19 cellular contexts compared by ENCODE assay signal in genomic region chr11:2266586-2267305, GRCh38. TPM values are rescaled to one million over a fixed set of nuclear protein-coding genes. Genes with fewer than 3 reads are reported as not detected.
DNase-seq lines count a peak whose midpoint lies in the region; ATAC-seq and TF ChIP-seq lines count a peak whose summit lies in the region.
"Had no signal": no experiment of that assay in that cellular context is flagged by ENCODE, and none has a peak within 500 bp of the region (broad histone marks: within the 10 kb centered on the region; RNA-seq: fewer than 3 reads in every experiment).

No MANE protein-coding gene starts in this region.

- H3K36me3 ChIP-seq in BLaER1 (no peaks in the 10 kb centered on the region), mucosa of descending colon (ENCODE audit: low read depth) (no peaks in the 10 kb centered on the region), tibial artery (no peaks in the 10 kb centered on the region)
- H3K36me3 ChIP-seq: esophagus squamous epithelium, MG63, sigmoid colon had no signal

- H3K27me3 ChIP-seq in BLaER1: peaks cover 84% of the 10 kb centered on the region
- H3K27me3 ChIP-seq in tibial artery: peaks cover 0 to 64% of the 10 kb centered on the region in 2 donors

- DNase-seq in RWPE1 (ENCODE audit: low spot score): no peak
- DNase-seq in mucosa of descending colon: peak in 2 of 3 donors; percentile 22 to 35
- no peak for DNase-seq in NCI-H774 (lab: John Stamatoyannopoulos, UW)
- no peak for DNase-seq in stimulated activated CD4-positive, alpha-beta T cell treated with anti-CD3 and anti-CD28 coated beads, Interleukin-12 subunit alpha, Interleukin-12 subunit beta, amount 100 ng/mL, for 4 hours
- no peak for DNase-seq in tibial artery
- DNase-seq: activated CD4-positive, alpha-beta memory T cell treated with anti-CD3 and anti-CD28 coated beads, Interleukin-2, amount 10 ng/mL, durations not matched to agents 7 days and 5 days; activated gamma-delta T cell; DMS79; esophagus squamous epithelium; mesendoderm; MG63; NCI-H1930; NCI-H510A treated with DMSO at 0.1 percent for 48 hours; occipital lobe; sigmoid colon had no signal

- no peak overlapping the region for H3K27ac ChIP-seq in 22Rv1
- no peak overlapping the region for H3K27ac ChIP-seq in BLaER1
- H3K27ac ChIP-seq in RWPE1: 0 out of 2 replicates have a peak overlapping the region, but pooled peaks have one; percentile 10
- no peak overlapping the region for H3K27ac ChIP-seq in tibial artery
- H3K27ac ChIP-seq: sigmoid colon had no signal

- POLR2A ChIA-PET in RWPE1 (lab: Yijun Ruan, JAX; ENCODE audit: low non-redundant PET): no interaction called here

- peak overlapping the region; percentile 86 for H3K4me2 ChIP-seq in BLaER1

- H3K4me1 ChIP-seq in BLaER1 (peaks cover 69% of the 10 kb centered on the region), mucosa of descending colon (ENCODE audit: low read depth) (peaks cover 32% of the 10 kb centered on the region), tibial artery (peaks cover 0 to 27% (median 21%) of the 10 kb centered on the region in 4 donors)

- H3K4me3 ChIP-seq in BLaER1: peak overlapping the region; percentile 30; the same call in 1 of the 2 replicates
- no peak overlapping the region for H3K4me3 ChIP-seq in mucosa of descending colon
- H3K4me3 ChIP-seq in tibial artery: no peak overlapping the region
- H3K4me3 ChIP-seq: dorsolateral prefrontal cortex, esophagus squamous epithelium, MG63, sigmoid colon had no signal

- peaks cover 17% of the 10 kb centered on the region for H3K9me3 ChIP-seq in BLaER1
- no peaks in the 10 kb centered on the region for H3K9me3 ChIP-seq in mucosa of descending colon
- no peaks in the 10 kb centered on the region for H3K9me3 ChIP-seq in tibial artery
- H3K9me3 ChIP-seq: esophagus squamous epithelium, MG63, sigmoid colon had no signal

- TF ChIP-seq CTCF in 22Rv1 (IDR thresholded peaks at IDR 0.05): 0 out of 2 replicates have a peak, but pooled peaks have one; percentile 5
- no peak for TF ChIP-seq CTCF in RWPE1 (conservative IDR thresholded peaks at IDR 0.05; ENCODE audit: low read depth)
- no peak for TF ChIP-seq CTCF in mucosa of descending colon (IDR thresholded peaks at IDR 0.05)
- TF ChIP-seq CTCF in tibial artery (IDR thresholded peaks at IDR 0.05): no peak

- intact Hi-C loops in mucosa of descending colon (cut with DNase I, micrococcal nuclease): no loop called here
- intact Hi-C loops in tibial artery (cut with DNase I; ENCODE audit: low total_unique reads): no loop called here

- H4K20me1 ChIP-seq in BLaER1: peaks cover 86% of the 10 kb centered on the region

- CTCF ChIA-PET in RWPE1 (lab: Yijun Ruan, JAX): interaction anchor here (0.6 to 1.1 kb wide), 3 partner anchors 51 to 220 kb away, joined by 3 to 10 read pairs (median 3); no protein-coding TSS in a partner anchor

- ATAC-seq in mucosa of descending colon (no peak), HG02981 (IDR thresholded peaks at IDR 0.05; ENCODE audit: unreplicated experiment) (no peak)

- no peak overlapping the region for H3K9ac ChIP-seq in BLaER1

RNA-seq across cellular contexts. Expression of gene ASCL2, which starts 3.6 kb away (rescaled TPM):
- 1 to 10 TPM; 2.6 to 8.4 (median 8.1) TPM for total RNA-seq in mucosa of descending colon

RNA-seq across cellular contexts. Expression of gene C11orf21, which starts 35.0 kb away (rescaled TPM):
- total RNA-seq in mucosa of descending colon: 1 to 10 TPM in 2 of 3 donors, under 1 TPM in 1; 0.35 to 2.3 (median 1.9) TPM

RNA-seq across cellular contexts. Expression of gene TSPAN32, which starts 35.1 kb away (rescaled TPM):
- total RNA-seq in mucosa of descending colon: 1 to 10 TPM; 1.2 to 2.8 (median 2.6) TPM
- total RNA-seq: occipital lobe had no signal

Comparison
In these comparisons a context has a peak if more than half of its experiments do, and no peak if none do; other contexts are left out.
1. DNase-seq: peak in mucosa of descending colon (2 of 3); none in RWPE1 (single experiment), NCI-H774 (single experiment), stimulated activated CD4-positive, alpha-beta T cell treated with anti-CD3 and anti-CD28 coated beads, Interleukin-12 subunit alpha, Interleukin-12 subunit beta, amount 100 ng/mL, for 4 hours (single experiment) and tibial artery (0 of 2).